Comparison of ENCODE assay signal across 13 cellular contexts in the genomic region with DNA sequence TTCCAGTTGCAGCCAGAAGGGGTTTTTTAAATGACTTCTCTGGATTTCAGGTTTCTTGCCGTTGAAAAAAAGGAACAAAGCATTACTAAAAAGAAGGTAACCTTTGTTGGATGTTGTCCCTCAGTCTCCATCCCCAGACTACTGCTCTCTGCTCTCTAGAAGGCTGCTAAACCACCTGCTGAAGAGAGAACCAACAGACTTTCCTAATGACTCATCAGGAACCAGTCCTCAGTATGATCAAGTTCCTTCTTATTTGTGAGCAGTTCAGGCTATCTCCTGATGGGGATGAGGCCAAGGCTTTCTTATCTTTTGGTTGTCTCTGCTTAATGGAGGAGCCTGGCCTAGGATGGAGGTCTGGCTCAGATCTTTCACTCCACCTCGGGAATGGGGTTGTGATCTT. TPM values are rescaled to one million over a fixed set of nuclear protein-coding genes. Genes with fewer than 3 reads are reported as not detected.
DNase-seq lines count a peak whose midpoint lies in the region; ATAC-seq, FAIRE-seq and TF ChIP-seq lines count a peak whose summit lies in the region.
"Had no signal": no experiment of that assay in that cellular context is flagged by ENCODE, and none has a peak within 500 bp of the region (broad histone marks: within the 10 kb centered on the region; RNA-seq: fewer than 3 reads in every experiment).

No MANE protein-coding gene starts in this region.

- POLR2A ChIA-PET in activated CD8-positive, alpha-beta T cell treated with anti-CD3 and anti-CD28 coated beads for 36 hours (lab: Charles Lee), result interaction anchor here (0.6 kb wide), 1 partner anchor 332 kb away, joined by 5 read pairs; no protein-coding TSS in a partner anchor

- no peaks in the 10 kb centered on the region for H3K27me3 ChIP-seq in bronchial epithelial cell (ENCODE audit: control insufficient read depth, insufficient read depth, low read length)
- H3K27me3 ChIP-seq in esophagus muscularis mucosa, result no peaks in the 10 kb centered on the region
- H3K27me3 ChIP-seq: sigmoid colon had no signal

- TF ChIP-seq POLR2A in esophagus muscularis mucosa (IDR thresholded peaks at IDR 0.05; ENCODE audit: low read depth), result no peak

- no peak for TF ChIP-seq EP300 in esophagus muscularis mucosa (IDR thresholded peaks at IDR 0.05)

- TF ChIP-seq CTCF in bronchial epithelial cell (IDR thresholded peaks at IDR 0.05; ENCODE audit: insufficient read depth, low read length, severe bottlenecking), result no peak
- no peak for TF ChIP-seq CTCF in esophagus muscularis mucosa (IDR thresholded peaks at IDR 0.05)
- TF ChIP-seq CTCF in activated CD8-positive, alpha-beta T cell treated with anti-CD3 and anti-CD28 coated beads for 36 hours (IDR thresholded peaks at IDR 0.05), result no peak

- no peaks in the 10 kb centered on the region for H3K36me3 Mint-ChIP-seq in activated CD8-positive, alpha-beta T cell treated with anti-CD3 and anti-CD28 coated beads for 36 hours (ENCODE audit: low read depth)
- no peaks in the 10 kb centered on the region for H3K36me3 Mint-ChIP-seq in activated naive CD8-positive, alpha-beta T cell treated with anti-CD3 and anti-CD28 coated beads for 36 hours

- intact Hi-C loops in esophagus muscularis mucosa (cut with DNase I), result no loop called here
- intact Hi-C loops in activated CD8-positive, alpha-beta T cell treated with anti-CD3 and anti-CD28 coated beads for 36 hours (cut with micrococcal nuclease), result no loop called here

- ATAC-seq in GM18870 (IDR thresholded peaks at IDR 0.05; ENCODE audit: unreplicated experiment) (peak; percentile 100), GM21529 (IDR thresholded peaks at IDR 0.05; ENCODE audit: unreplicated experiment) (peak; percentile 99), HG03159 (IDR thresholded peaks at IDR 0.05; ENCODE audit: unreplicated experiment) (peak; percentile 96)
- no peak for ATAC-seq in activated CD8-positive, alpha-beta T cell treated with anti-CD3 and anti-CD28 coated beads for 36 hours

- no peak overlapping the region for H3K4me3 Mint-ChIP-seq in activated CD8-positive, alpha-beta T cell treated with anti-CD3 and anti-CD28 coated beads for 36 hours
- H3K4me3 Mint-ChIP-seq in activated naive CD8-positive, alpha-beta T cell treated with anti-CD3 and anti-CD28 coated beads for 36 hours, result no peak overlapping the region

- H3K4me1 Mint-ChIP-seq in activated CD8-positive, alpha-beta T cell treated with anti-CD3 and anti-CD28 coated beads for 36 hours (ENCODE audit: low read depth), result no peaks in the 10 kb centered on the region
- no peaks in the 10 kb centered on the region for H3K4me1 Mint-ChIP-seq in activated naive CD8-positive, alpha-beta T cell treated with anti-CD3 and anti-CD28 coated beads for 36 hours

- DNase-seq in bronchial epithelial cell (ENCODE audit: low read depth) (peak; percentile 27), esophagus muscularis mucosa (ENCODE audit: extremely low spot score) (no peak), AG08395 (ENCODE audit: low spot score) (no peak)
- DNase-seq in activated CD8-positive, alpha-beta T cell treated with anti-CD3 and anti-CD28 coated beads for 36 hours, result no peak
- DNase-seq in activated naive CD8-positive, alpha-beta T cell treated with anti-CD3 and anti-CD28 coated beads for 36 hours, result no peak
- DNase-seq: DMS153, foreskin melanocyte, NCI-H187 treated with DMSO at 0.1 percent for 48 hours, sigmoid colon had no signal

- FAIRE-seq in bronchial epithelial cell (lab: Jason Lieb, UNC), result no peak

- H3K9me3 ChIP-seq in esophagus muscularis mucosa, result peaks cover 0 to 4% (median 0%) of the 10 kb centered on the region in 4 donors
- H3K9me3 ChIP-seq: sigmoid colon had no signal

- no peaks in the 10 kb centered on the region for H3K9me3 Mint-ChIP-seq in activated CD8-positive, alpha-beta T cell treated with anti-CD3 and anti-CD28 coated beads for 36 hours
- no peaks in the 10 kb centered on the region for H3K9me3 Mint-ChIP-seq in activated naive CD8-positive, alpha-beta T cell treated with anti-CD3 and anti-CD28 coated beads for 36 hours

- CTCF ChIA-PET in activated CD8-positive, alpha-beta T cell treated with anti-CD3 and anti-CD28 coated beads for 36 hours (lab: Charles Lee), result no interaction called here

- WGBS in esophagus muscularis mucosa, result 65% methylated on average over 2 of the region's 2 CpGs

- H3K27me3 Mint-ChIP-seq in activated CD8-positive, alpha-beta T cell treated with anti-CD3 and anti-CD28 coated beads for 36 hours, result peaks cover 23% of the 10 kb centered on the region
- H3K27me3 Mint-ChIP-seq in activated naive CD8-positive, alpha-beta T cell treated with anti-CD3 and anti-CD28 coated beads for 36 hours, result peaks cover 23% of the 10 kb centered on the region

- H3K4me1 ChIP-seq in esophagus muscularis mucosa, result no peaks in the 10 kb centered on the region
- H3K4me1 ChIP-seq: sigmoid colon had no signal

- H3K27ac ChIP-seq in esophagus muscularis mucosa (replicated peaks in 1 of 4), result no peak overlapping the region
- H3K27ac ChIP-seq: sigmoid colon had no signal

- no peak overlapping the region for H3K27ac Mint-ChIP-seq in activated CD8-positive, alpha-beta T cell treated with anti-CD3 and anti-CD28 coated beads for 36 hours
- H3K27ac Mint-ChIP-seq in activated naive CD8-positive, alpha-beta T cell treated with anti-CD3 and anti-CD28 coated beads for 36 hours, result no peak overlapping the region

- H3K4me3 ChIP-seq in bronchial epithelial cell (ENCODE audit: low read depth, low read length), result no peak overlapping the region
- H3K4me3 ChIP-seq in esophagus muscularis mucosa, result no peak overlapping the region
- H3K4me3 ChIP-seq: sigmoid colon had no signal

- H3K36me3 ChIP-seq in bronchial epithelial cell (ENCODE audit: control insufficient read depth, insufficient read depth, low read length), result no peaks in the 10 kb centered on the region
- no peaks in the 10 kb centered on the region for H3K36me3 ChIP-seq in esophagus muscularis mucosa
- H3K36me3 ChIP-seq: sigmoid colon had no signal

RNA-seq across cellular contexts. Expression of gene KIF4B, which starts 4.1 kb away (rescaled TPM):
- under 0.01 and 0.13 TPM in 2 replicates for total RNA-seq in bronchial epithelial cell
- under 1 TPM in 2 of 4 donors, not detected in 2; under 0.01 TPM for total RNA-seq in esophagus muscularis mucosa
- under 1 TPM in 1 of 2 experiments, not detected in 1; 0.11 TPM for total RNA-seq in activated CD8-positive, alpha-beta T cell treated with anti-CD3 and anti-CD28 coated beads for 36 hours
- total RNA-seq in activated naive CD8-positive, alpha-beta T cell treated with anti-CD3 and anti-CD28 coated beads for 36 hours, result not detected
- total RNA-seq: mesenteric fat pad had no signal
